In the genomic region with DNA sequence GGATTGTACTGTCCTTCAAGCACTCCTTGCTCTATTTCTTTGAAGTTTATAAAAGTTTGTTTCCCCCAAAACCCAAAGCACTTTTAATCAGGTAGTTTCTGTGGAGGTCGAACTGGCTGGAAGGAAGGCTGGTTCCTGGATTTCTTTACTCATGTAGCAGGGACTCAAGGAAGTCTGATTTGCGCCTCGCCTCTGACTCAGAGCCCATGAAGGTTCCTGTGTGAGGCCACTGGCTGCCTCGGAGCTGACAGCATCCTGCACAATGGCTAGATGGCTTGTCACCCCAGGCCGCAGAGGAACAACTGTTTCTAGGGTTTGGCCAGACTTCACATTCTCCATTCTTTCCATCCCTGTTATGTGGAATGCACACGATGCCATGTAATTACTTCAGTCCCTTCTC, we compare ENCODE assay signal across 1 cellular context.
TF ChIP-seq lines count a peak whose summit lies in the region.

No MANE protein-coding gene starts in this region.

TF ChIP-seq in SK-N-SH treated with all-trans-retinoic acid at 6 μM for 48 hours, 23 proteins besides CTCF, POLR2A, EP300 and RAD21 (continued from another document):
- TF ChIP-seq, protein P1, sequence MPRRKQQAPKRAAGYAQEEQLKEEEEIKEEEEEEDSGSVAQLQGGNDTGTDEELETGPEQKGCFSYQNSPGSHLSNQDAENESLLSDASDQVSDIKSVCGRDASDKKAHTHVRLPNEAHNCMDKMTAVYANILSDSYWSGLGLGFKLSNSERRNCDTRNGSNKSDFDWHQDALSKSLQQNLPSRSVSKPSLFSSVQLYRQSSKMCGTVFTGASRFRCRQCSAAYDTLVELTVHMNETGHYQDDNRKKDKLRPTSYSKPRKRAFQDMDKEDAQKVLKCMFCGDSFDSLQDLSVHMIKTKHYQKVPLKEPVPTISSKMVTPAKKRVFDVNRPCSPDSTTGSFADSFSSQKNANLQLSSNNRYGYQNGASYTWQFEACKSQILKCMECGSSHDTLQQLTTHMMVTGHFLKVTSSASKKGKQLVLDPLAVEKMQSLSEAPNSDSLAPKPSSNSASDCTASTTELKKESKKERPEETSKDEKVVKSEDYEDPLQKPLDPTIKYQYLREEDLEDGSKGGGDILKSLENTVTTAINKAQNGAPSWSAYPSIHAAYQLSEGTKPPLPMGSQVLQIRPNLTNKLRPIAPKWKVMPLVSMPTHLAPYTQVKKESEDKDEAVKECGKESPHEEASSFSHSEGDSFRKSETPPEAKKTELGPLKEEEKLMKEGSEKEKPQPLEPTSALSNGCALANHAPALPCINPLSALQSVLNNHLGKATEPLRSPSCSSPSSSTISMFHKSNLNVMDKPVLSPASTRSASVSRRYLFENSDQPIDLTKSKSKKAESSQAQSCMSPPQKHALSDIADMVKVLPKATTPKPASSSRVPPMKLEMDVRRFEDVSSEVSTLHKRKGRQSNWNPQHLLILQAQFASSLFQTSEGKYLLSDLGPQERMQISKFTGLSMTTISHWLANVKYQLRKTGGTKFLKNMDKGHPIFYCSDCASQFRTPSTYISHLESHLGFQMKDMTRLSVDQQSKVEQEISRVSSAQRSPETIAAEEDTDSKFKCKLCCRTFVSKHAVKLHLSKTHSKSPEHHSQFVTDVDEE (CRISPR knock-in tag; IDR thresholded peaks at IDR 0.05): no peak
- TF ChIP-seq ZNF565 (CRISPR knock-in tag; conservative IDR thresholded peaks at IDR 0.05; ENCODE audit: low read depth) (no peak), ESRRG (CRISPR knock-in tag; IDR thresholded peaks at IDR 0.05) (no peak), BACH2 (CRISPR knock-in tag; IDR thresholded peaks at IDR 0.05; ENCODE audit: borderline replicate concordance) (no peak)
